ENCODE assay signal across 8 cellular contexts in the genomic region with DNA sequence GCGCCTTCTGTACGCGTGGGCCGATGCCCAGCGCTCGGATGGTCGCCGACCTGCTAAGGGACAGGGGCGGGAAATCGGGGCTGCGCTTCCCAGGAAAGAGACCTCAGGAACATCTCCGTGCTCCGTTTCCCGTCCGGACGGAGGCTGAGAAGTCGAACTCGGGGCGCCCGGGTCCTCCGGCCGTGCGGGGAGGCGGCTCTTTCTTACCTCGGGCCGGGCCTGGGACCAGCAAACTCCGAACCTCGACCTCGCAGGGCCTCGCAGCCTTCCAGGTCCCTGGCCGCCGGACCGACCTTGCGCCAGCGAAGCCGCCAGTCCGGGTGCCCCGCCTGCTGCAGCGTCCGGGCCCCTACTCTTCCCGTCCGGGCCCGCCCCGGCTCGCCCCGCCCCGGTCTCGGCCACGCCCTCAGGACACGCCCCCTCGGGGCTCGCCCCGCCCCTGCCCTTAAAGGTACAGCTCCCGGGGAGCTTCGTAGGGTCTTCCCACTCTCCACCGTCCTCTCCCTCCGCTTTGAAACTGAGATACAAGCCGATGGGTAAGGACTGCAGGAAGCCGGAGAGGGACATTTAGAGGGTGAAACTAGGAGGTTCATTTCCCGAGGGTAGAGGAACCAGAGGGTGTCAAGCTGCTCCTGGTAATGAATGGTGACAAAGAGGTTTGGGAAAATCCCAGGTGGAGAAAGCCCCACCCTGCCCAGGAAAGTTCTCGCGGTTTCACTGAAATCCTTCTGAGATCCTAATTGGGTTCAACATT. TPM values are rescaled to one million over a fixed set of nuclear protein-coding genes. Genes with fewer than 3 reads are reported as not detected.
A peak's percentile ranks its signal among the peaks of the same experiment; 100 is the strongest.
DNase-seq lines count a peak whose midpoint lies in the region; ATAC-seq and TF ChIP-seq lines count a peak whose summit lies in the region.

A gene (minus strand): TSS at position 324 of the 754 bp plus-strand sequence. CDS start 2,231 bp downstream, outside the sequence.

- POLR2A ChIA-PET in BJ (lab: Charles Lee): interaction anchor here (0.6 to 1.0 kb wide), 4 partner anchors 22 to 580 kb away, joined by 3 to 10 read pairs (median 6); no protein-coding TSS in a partner anchor

- peaks cover 3% of the 10 kb centered on the region for H3K36me3 ChIP-seq in BJ (ENCODE audit: control insufficient read depth, insufficient read depth, low read length)

- peak within 1 kb of the TSS; percentile 47 for H3K4me3 ChIP-seq in BJ (ENCODE audit: low read depth, low read length)

- H3K27me3 ChIP-seq in BJ (ENCODE audit: control insufficient read depth, insufficient read depth, low read length): no peaks in the 10 kb centered on the region

- no peak for TF ChIP-seq CTCF in BJ (IDR thresholded peaks at IDR 0.05; ENCODE audit: insufficient read depth, low read depth, low read length)

- CTCF ChIA-PET in BJ (lab: Yijun Ruan, JAX): interaction anchor here (0.6 to 1.8 kb wide), 4 partner anchors 23 to 159 kb away, joined by 3 to 6 read pairs (median 4); a partner anchor contains a TSS

- ATAC-seq in GM19043 (IDR thresholded peaks at IDR 0.05; ENCODE audit: low read depth, unreplicated experiment) (peak; percentile 92), HG03354 (IDR thresholded peaks at IDR 0.05; ENCODE audit: poor library complexity, severe bottlenecking, unreplicated experiment) (peak; percentile 94)

- DNase-seq in BJ (ENCODE audit: low read depth): no peak
- DNase-seq in NCI-H82 treated with DMSO at 0.1 percent for 48 hours (lab: John Stamatoyannopoulos, UW; ENCODE audit: unreplicated experiment): peak; percentile 48
- peak; percentile 40 to 84 for DNase-seq in activated CD8-positive, alpha-beta memory T cell treated with anti-CD3 and anti-CD28 coated beads for 1 hour (ENCODE audit: extremely low read depth in 1 of 2, low read depth in 1 of 2)
- DNase-seq in effector CD4-positive, alpha-beta T cell: peak; percentile 79
- peak; percentile 79 to 85 for DNase-seq in lung microvascular endothelial cell (ENCODE audit: low read depth in 2 of 2)
- peak; percentile 82 to 86 (median 83) for DNase-seq in stimulated activated CD4-positive, alpha-beta T cell treated with anti-CD3 and anti-CD28 coated beads, TNF-alpha, amount 100 ng/mL, for 24 hours (ENCODE audit: low read depth in 3 of 3)

RNA-seq across cellular contexts. Expression of the gene that starts here (rescaled TPM):
- polyA plus RNA-seq in BJ (2011; rRNA removed): 14.4 and 27.3 TPM in 2 replicates
- 22.7 and 23.2 TPM in 2 replicates for polyA minus RNA-seq in BJ (2011; rRNA and poly(A)+ RNA removed)
- total RNA-seq in lung microvascular endothelial cell: 11.3 and 17.9 TPM in 2 replicates
